Comparison of ENCODE assay signal across 21 cellular contexts in genomic region chr15:42955518-42955917, GRCh38. TPM values are rescaled to one million over a fixed set of nuclear protein-coding genes. Genes with fewer than 3 reads are reported as not detected.
DNase-seq lines count a peak whose midpoint lies in the region; ATAC-seq and TF ChIP-seq lines count a peak whose summit lies in the region.
"Had no signal": no experiment of that assay in that cellular context is flagged by ENCODE, and none has a peak within 500 bp of the region (broad histone marks: within the 10 kb centered on the region; RNA-seq: fewer than 3 reads in every experiment).

No MANE protein-coding gene starts in this region.

- peaks cover 0 to 96% (median 14%) of the 10 kb centered on the region in 3 donors for H3K36me3 ChIP-seq in tibial nerve

- TF ChIP-seq CTCF in activated CD8-positive, alpha-beta T cell treated with anti-CD3 and anti-CD28 coated beads for 36 hours (IDR thresholded peaks at IDR 0.05) = no peak
- no peak for TF ChIP-seq CTCF in tibial nerve (IDR thresholded peaks at IDR 0.05)

- H3K4me1 ChIP-seq in tibial nerve = no peaks in the 10 kb centered on the region
- H3K4me1 ChIP-seq: breast epithelium, SJSA1, stomach had no signal

- H3K27me3 Mint-ChIP-seq in activated CD8-positive, alpha-beta T cell treated with anti-CD3 and anti-CD28 coated beads for 36 hours = no peaks in the 10 kb centered on the region
- no peaks in the 10 kb centered on the region for H3K27me3 Mint-ChIP-seq in activated CD8-positive, alpha-beta T cell treated with anti-CD3 and anti-CD28 coated beads, Interleukin-2, amount 10 ng/mL, durations not matched to agents 7 days and 5 days (ENCODE audit: low read depth)
- H3K27me3 Mint-ChIP-seq in activated naive CD4-positive, alpha-beta T cell treated with anti-CD3 and anti-CD28 coated beads for 36 hours (ENCODE audit: low read depth) = no peaks in the 10 kb centered on the region

- no peak for TF ChIP-seq POLR2A in tibial nerve (IDR thresholded peaks at IDR 0.05)

- no peak overlapping the region for H3K4me3 Mint-ChIP-seq in activated CD8-positive, alpha-beta T cell treated with anti-CD3 and anti-CD28 coated beads for 36 hours
- H3K4me3 Mint-ChIP-seq in activated CD8-positive, alpha-beta T cell treated with anti-CD3 and anti-CD28 coated beads, Interleukin-2, amount 10 ng/mL, durations not matched to agents 7 days and 5 days = no peak overlapping the region
- H3K4me3 Mint-ChIP-seq in activated naive CD4-positive, alpha-beta T cell treated with anti-CD3 and anti-CD28 coated beads for 36 hours = no peak overlapping the region

- H3K9me3 ChIP-seq in tibial nerve = peaks cover 0 to 7% (median 0%) of the 10 kb centered on the region in 4 donors
- H3K9me3 ChIP-seq: breast epithelium, SJSA1 had no signal

- intact Hi-C loops in activated CD8-positive, alpha-beta T cell treated with anti-CD3 and anti-CD28 coated beads for 36 hours (cut with micrococcal nuclease) = no loop called here
- intact Hi-C loops in activated naive CD4-positive, alpha-beta T cell treated with anti-CD3 and anti-CD28 coated beads for 36 hours (cut with micrococcal nuclease) = no loop called here

- no peaks in the 10 kb centered on the region for H3K27me3 ChIP-seq in tibial nerve
- H3K27me3 ChIP-seq: breast epithelium, SJSA1, stomach had no signal

- H3K4me3 ChIP-seq in skeletal muscle cell (ENCODE audit: low read depth, low read length) = no peak overlapping the region
- H3K4me3 ChIP-seq in tibial nerve = no peak overlapping the region
- H3K4me3 ChIP-seq: breast epithelium, SJSA1, stomach had no signal

- no peak for DNase-seq in activated CD8-positive, alpha-beta T cell treated with anti-CD3 and anti-CD28 coated beads for 36 hours
- no peak for DNase-seq in activated CD8-positive, alpha-beta T cell treated with anti-CD3 and anti-CD28 coated beads, Interleukin-2, amount 10 ng/mL, durations not matched to agents 7 days and 5 days
- DNase-seq in LHCN-M2 (ENCODE audit: low read depth) (peak; percentile 86), epithelial cell of prostate (ENCODE audit: low read depth, low spot score) (peak; percentile 90), skeletal muscle cell (ENCODE audit: low read depth) (peak; percentile 19), tibial nerve (ENCODE audit: low spot score in 2 of 2) (no peak)
- no peak for DNase-seq in activated naive CD4-positive, alpha-beta T cell treated with anti-CD3 and anti-CD28 coated beads for 36 hours
- DNase-seq: activated naive CD4-positive, alpha-beta T cell treated with Interleukin-2 at 50 U/mL for 16 hours; hypothalamus; KBM-7; midbrain; NCI-H1092 treated with DMSO at 0.1 percent for 48 hours; NCI-H2107; NCI-H526; right cardiac atrium; stimulated activated CD4-positive, alpha-beta T cell treated with anti-CD3 and anti-CD28 coated beads, Interleukin-1b, Interleukin-23, amount 100 ng/mL, for 48 hours; stomach; T1000 had no signal

- H3K4me1 Mint-ChIP-seq in activated CD8-positive, alpha-beta T cell treated with anti-CD3 and anti-CD28 coated beads for 36 hours (ENCODE audit: low read depth) = peaks cover 9% of the 10 kb centered on the region
- H3K4me1 Mint-ChIP-seq in activated CD8-positive, alpha-beta T cell treated with anti-CD3 and anti-CD28 coated beads, Interleukin-2, amount 10 ng/mL, durations not matched to agents 7 days and 5 days (ENCODE audit: low read depth) = no peaks in the 10 kb centered on the region
- H3K4me1 Mint-ChIP-seq in activated naive CD4-positive, alpha-beta T cell treated with anti-CD3 and anti-CD28 coated beads for 36 hours (ENCODE audit: low read depth) = peaks cover 7% of the 10 kb centered on the region

- POLR2A ChIA-PET in activated CD8-positive, alpha-beta T cell treated with anti-CD3 and anti-CD28 coated beads for 36 hours (lab: Charles Lee) = no interaction called here
- POLR2A ChIA-PET in activated CD8-positive, alpha-beta T cell treated with anti-CD3 and anti-CD28 coated beads, Interleukin-2, amount 10 ng/mL, durations not matched to agents 7 days and 5 days (lab: Charles Lee) = no interaction called here

- CTCF ChIA-PET in activated CD8-positive, alpha-beta T cell treated with anti-CD3 and anti-CD28 coated beads for 36 hours (lab: Charles Lee) = interaction anchor here (1.4 kb wide), 1 partner anchor 16 kb away, joined by 3 read pairs; no protein-coding TSS in a partner anchor
- CTCF ChIA-PET in activated CD8-positive, alpha-beta T cell treated with anti-CD3 and anti-CD28 coated beads, Interleukin-2, amount 10 ng/mL, durations not matched to agents 7 days and 5 days (lab: Charles Lee) = interaction anchor here (1.9 kb wide), 1 partner anchor 29 kb away, joined by 9 read pairs; no protein-coding TSS in a partner anchor
- CTCF ChIA-PET in activated naive CD4-positive, alpha-beta T cell treated with anti-CD3 and anti-CD28 coated beads for 36 hours (lab: Charles Lee) = no interaction called here

- no peaks in the 10 kb centered on the region for H3K9me3 Mint-ChIP-seq in activated CD8-positive, alpha-beta T cell treated with anti-CD3 and anti-CD28 coated beads for 36 hours
- no peaks in the 10 kb centered on the region for H3K9me3 Mint-ChIP-seq in activated CD8-positive, alpha-beta T cell treated with anti-CD3 and anti-CD28 coated beads, Interleukin-2, amount 10 ng/mL, durations not matched to agents 7 days and 5 days (ENCODE audit: insufficient read depth)
- H3K9me3 Mint-ChIP-seq in activated naive CD4-positive, alpha-beta T cell treated with anti-CD3 and anti-CD28 coated beads for 36 hours = no peaks in the 10 kb centered on the region

- peak overlapping the region; percentile 76 for H3K27ac ChIP-seq in epithelial cell of prostate
- H3K27ac ChIP-seq in tibial nerve = no peak overlapping the region
- H3K27ac ChIP-seq: breast epithelium, SJSA1, stomach had no signal

- no peak for TF ChIP-seq EP300 in tibial nerve (IDR thresholded peaks at IDR 0.05)

- no peak for ATAC-seq in activated CD8-positive, alpha-beta T cell treated with anti-CD3 and anti-CD28 coated beads for 36 hours
- no peak for ATAC-seq in activated CD8-positive, alpha-beta T cell treated with anti-CD3 and anti-CD28 coated beads, Interleukin-2, amount 10 ng/mL, durations not matched to agents 7 days and 5 days
- ATAC-seq in HG02571 (IDR thresholded peaks at IDR 0.05; ENCODE audit: unreplicated experiment) = no peak
- ATAC-seq: right cardiac atrium had no signal

- H3K27ac Mint-ChIP-seq in activated CD8-positive, alpha-beta T cell treated with anti-CD3 and anti-CD28 coated beads for 36 hours = peak overlapping the region; percentile 49
- H3K27ac Mint-ChIP-seq in activated CD8-positive, alpha-beta T cell treated with anti-CD3 and anti-CD28 coated beads, Interleukin-2, amount 10 ng/mL, durations not matched to agents 7 days and 5 days = no peak overlapping the region
- H3K27ac Mint-ChIP-seq in activated naive CD4-positive, alpha-beta T cell treated with anti-CD3 and anti-CD28 coated beads for 36 hours = no peak overlapping the region

- peaks cover 55% of the 10 kb centered on the region for H3K36me3 Mint-ChIP-seq in activated CD8-positive, alpha-beta T cell treated with anti-CD3 and anti-CD28 coated beads for 36 hours (ENCODE audit: low read depth)
- H3K36me3 Mint-ChIP-seq in activated CD8-positive, alpha-beta T cell treated with anti-CD3 and anti-CD28 coated beads, Interleukin-2, amount 10 ng/mL, durations not matched to agents 7 days and 5 days (ENCODE audit: low read depth) = peaks cover 58% of the 10 kb centered on the region
- H3K36me3 Mint-ChIP-seq in activated naive CD4-positive, alpha-beta T cell treated with anti-CD3 and anti-CD28 coated beads for 36 hours (ENCODE audit: low read depth) = peaks cover 46% of the 10 kb centered on the region

RNA-seq across cellular contexts. Expression of gene TTBK2, which starts 34.9 kb away (rescaled TPM):
- total RNA-seq in activated CD8-positive, alpha-beta T cell treated with anti-CD3 and anti-CD28 coated beads for 36 hours = 10 to 100 TPM in 1 of 2 experiments, 1 to 10 TPM in 1; 9.9 to 11.9 TPM
- 10 to 100 TPM; 10.1 to 13.9 TPM for total RNA-seq in activated CD8-positive, alpha-beta T cell treated with anti-CD3 and anti-CD28 coated beads, Interleukin-2, amount 10 ng/mL, durations not matched to agents 7 days and 5 days
- total RNA-seq in LHCN-M2 (2014; rRNA removed) = 4.0 and 9.6 TPM in 2 replicates
- 1.9 TPM for polyA plus RNA-seq in LHCN-M2 (2012)
- 10 to 100 TPM; 13.5 to 15.7 TPM for total RNA-seq in activated naive CD4-positive, alpha-beta T cell treated with anti-CD3 and anti-CD28 coated beads for 36 hours
- 10 to 100 TPM; 20.2 to 31.2 (median 23.4) TPM for total RNA-seq in tibial nerve

Comparison
In these comparisons a context has a peak if more than half of its experiments do, and no peak if none do; other contexts are left out.
1. DNase-seq: peak in LHCN-M2 (single experiment), epithelial cell of prostate (single experiment) and skeletal muscle cell (single experiment); none in activated CD8-positive, alpha-beta T cell treated with anti-CD3 and anti-CD28 coated beads for 36 hours (single experiment), activated CD8-positive, alpha-beta T cell treated with anti-CD3 and anti-CD28 coated beads, Interleukin-2, amount 10 ng/mL, durations not matched to agents 7 days and 5 days (single experiment), activated naive CD4-positive, alpha-beta T cell treated with anti-CD3 and anti-CD28 coated beads for 36 hours (single experiment) and tibial nerve (0 of 2).